In the genomic region with DNA sequence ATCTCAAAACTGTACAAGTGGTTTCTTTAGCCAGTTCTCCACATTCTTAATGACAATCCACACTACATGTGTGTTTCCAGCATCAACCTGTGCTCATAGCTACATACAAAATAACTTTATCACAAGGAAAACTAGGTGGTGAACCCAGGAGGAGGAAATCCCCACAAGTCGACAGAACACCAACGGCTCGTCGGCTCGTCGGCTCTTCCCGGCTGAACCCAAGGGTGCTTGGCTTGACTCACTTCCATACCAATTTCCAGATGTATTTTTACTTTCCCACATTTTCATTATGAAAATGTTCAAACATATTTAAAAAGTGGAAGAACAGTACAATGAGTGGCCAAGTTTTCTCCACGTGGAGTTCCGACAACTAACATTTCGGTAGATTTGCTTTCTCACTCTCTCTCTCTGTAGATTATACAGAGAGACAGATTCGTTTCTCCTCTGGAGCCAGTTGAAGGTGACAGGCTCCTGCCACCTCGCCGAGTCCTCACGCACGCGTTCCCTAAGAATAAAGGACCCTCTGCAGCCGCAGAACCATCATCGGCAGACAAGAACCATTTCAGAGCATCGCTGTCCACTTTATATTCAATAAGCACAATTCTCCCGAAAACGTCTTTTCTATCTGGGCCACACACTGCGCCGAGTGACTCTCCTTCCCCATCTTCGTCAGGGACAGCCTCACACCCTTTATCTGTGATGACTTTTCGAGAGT, we compare ENCODE assay signal across 18 cellular contexts. TPM values are rescaled to one million over a fixed set of nuclear protein-coding genes. Genes with fewer than 3 reads are reported as not detected.
DNase-seq lines count a peak whose midpoint lies in the region; ATAC-seq and TF ChIP-seq lines count a peak whose summit lies in the region.
"Had no signal": no experiment of that assay in that cellular context is flagged by ENCODE, and none has a peak within 500 bp of the region (broad histone marks: within the 10 kb centered on the region; RNA-seq: fewer than 3 reads in every experiment).

No MANE protein-coding gene starts in this region.

- H3K79me2 ChIP-seq in osteoblast (ENCODE audit: insufficient read depth, low read length), result peaks cover 96% of the 10 kb centered on the region

- peak overlapping the region in 9 of 11 experiments; percentile 54 to 83 (median 79); a peak in 17 of 22 replicates for H3K4me2 ChIP-seq in BLaER1 treated with 17β-estradiol and CSF1 and Interleukin-3, amounts not matched to agents 10 nM and 100 nM
- H3K4me2 ChIP-seq in osteoblast (ENCODE audit: insufficient read depth, low read length), result no peak overlapping the region

- H3K4me1 ChIP-seq in BLaER1 treated with 17β-estradiol and CSF1 and Interleukin-3, amounts not matched to agents 10 nM and 100 nM, result peaks cover 6 to 40% (median 30%) of the 10 kb centered on the region in 10 experiments
- H3K4me1 ChIP-seq in osteoblast (ENCODE audit: insufficient read depth, low read length), result no peaks in the 10 kb centered on the region
- H3K4me1 ChIP-seq: BE2C had no signal

- no peak overlapping the region for H3K4me3 ChIP-seq in BLaER1 treated with 17β-estradiol and CSF1 and Interleukin-3, amounts not matched to agents 10 nM and 100 nM
- no peak overlapping the region for H3K4me3 ChIP-seq in dorsolateral prefrontal cortex
- no peak overlapping the region for H3K4me3 ChIP-seq in osteoblast (ENCODE audit: insufficient read depth, low read length)

- no peak for ATAC-seq in GM19452 (IDR thresholded peaks at IDR 0.05; ENCODE audit: unreplicated experiment)
- ATAC-seq: CD8-positive, alpha-beta T cell; HepG2; PC-3 had no signal

- intact Hi-C loops in dorsolateral prefrontal cortex (cut with DNase I), result loop anchor here in 1 of 2 donors (10.0 kb wide), 1 partner anchor 149 kb away; no protein-coding TSS in a partner anchor

- no peak overlapping the region for H3K27ac ChIP-seq in BLaER1 treated with 17β-estradiol and CSF1 and Interleukin-3, amounts not matched to agents 10 nM and 100 nM
- peak overlapping the region in 56 of 59 donors; percentile 49 to 90 (median 81) for H3K27ac ChIP-seq in dorsolateral prefrontal cortex
- H3K27ac ChIP-seq in osteoblast (ENCODE audit: low read depth, low read length), result no peak overlapping the region
- peak overlapping the region; percentile 74 for H3K27ac ChIP-seq in substantia nigra (ENCODE audit: low read depth, low read length, poor library complexity, severe bottlenecking)
- H3K27ac ChIP-seq: RWPE1 had no signal

- H3K9me3 ChIP-seq in BLaER1 treated with 17β-estradiol and CSF1 and Interleukin-3, amounts not matched to agents 10 nM and 100 nM (replicated peaks in 1 of 11), result peaks cover 7 to 18% (median 15%) of the 10 kb centered on the region in 11 experiments; a peak in 19 of 22 replicates
- no peaks in the 10 kb centered on the region for H3K9me3 ChIP-seq in osteoblast (ENCODE audit: low read depth, low read length)
- H3K9me3 ChIP-seq: BE2C had no signal

- H2AFZ ChIP-seq in osteoblast (ENCODE audit: low read length), result no peak overlapping the region

- peaks cover 0 to 7% (median 0%) of the 10 kb centered on the region in 11 experiments; a peak in 4 of 22 replicates for H3K36me3 ChIP-seq in BLaER1 treated with 17β-estradiol and CSF1 and Interleukin-3, amounts not matched to agents 10 nM and 100 nM
- H3K36me3 ChIP-seq in osteoblast (ENCODE audit: insufficient read depth, low read length), result no peaks in the 10 kb centered on the region
- H3K36me3 ChIP-seq: BE2C had no signal

- peaks cover 0 to 65% (median 0%) of the 10 kb centered on the region in 11 experiments; a peak in 7 of 22 replicates for H3K27me3 ChIP-seq in BLaER1 treated with 17β-estradiol and CSF1 and Interleukin-3, amounts not matched to agents 10 nM and 100 nM
- H3K27me3 ChIP-seq in dorsolateral prefrontal cortex (no peaks in the 10 kb centered on the region), osteoblast (ENCODE audit: insufficient read depth, low read length) (no peaks in the 10 kb centered on the region)
- H3K27me3 ChIP-seq: BE2C had no signal

- DNase-seq in dorsolateral prefrontal cortex, result no peak
- DNase-seq in osteoblast (ENCODE audit: insufficient read length, low spot score, missing footprints), result peak; percentile 80
- DNase-seq in substantia nigra (lab: John Stamatoyannopoulos, UW), result no peak
- no peak for DNase-seq in stimulated activated CD4-positive, alpha-beta T cell treated with anti-CD3 and anti-CD28 coated beads, Interleukin-4, amount 100 ng/mL, for 4 hours
- DNase-seq in COR-L47 (lab: John Stamatoyannopoulos, UW), result no peak
- no peak for DNase-seq in NCI-H2081 (lab: John Stamatoyannopoulos, UW)
- DNase-seq: BE2C; CD8-positive, alpha-beta T cell; DMS79 treated with DMSO at 0.1 percent for 48 hours; KBM-7; NCI-H187; NCI-H345; NCI-H524 treated with DMSO at 0.1 percent for 48 hours; PC-3 had no signal

- TF ChIP-seq CTCF in dorsolateral prefrontal cortex (IDR thresholded peaks at IDR 0.05 in 54 of 56, conservative IDR thresholded peaks at IDR 0.05 in 2 of 56; ENCODE audit: low read depth in 1 of 56, partially characterized antibody in 56 of 56) (no peak), osteoblast (IDR thresholded peaks at IDR 0.05; ENCODE audit: extremely low read depth, low read depth, low read length) (no peak)

- peaks cover 27 to 93% (median 73%) of the 10 kb centered on the region in 11 experiments; a peak in 20 of 22 replicates for H4K20me1 ChIP-seq in BLaER1 treated with 17β-estradiol and CSF1 and Interleukin-3, amounts not matched to agents 10 nM and 100 nM
- H4K20me1 ChIP-seq in osteoblast (ENCODE audit: insufficient read depth, low read length), result peaks cover 69% of the 10 kb centered on the region

- H3K9ac ChIP-seq in BLaER1 treated with 17β-estradiol and CSF1 and Interleukin-3, amounts not matched to agents 10 nM and 100 nM, result no peak overlapping the region

RNA-seq across cellular contexts. Expression of a gene that starts 53.3 kb away (rescaled TPM):
- total RNA-seq in dorsolateral prefrontal cortex, result 100 to 1,000 TPM in 1 of 120 experiments, 10 to 100 TPM in 119; 39.6 to 102 (median 58.2) TPM
- total RNA-seq in osteoblast, result 32.4 and 36.9 TPM in 2 replicates

Comparison
In these comparisons a context has a peak if more than half of its experiments do, and no peak if none do; other contexts are left out.
1. H3K27ac ChIP-seq: peak in dorsolateral prefrontal cortex (56 of 59) and substantia nigra (single experiment); none in BLaER1 treated with 17β-estradiol and CSF1 and Interleukin-3, amounts not matched to agents 10 nM and 100 nM (0 of 11) and osteoblast (single experiment).